ENCODE assay signal across 35 cellular contexts in the genomic region with DNA sequence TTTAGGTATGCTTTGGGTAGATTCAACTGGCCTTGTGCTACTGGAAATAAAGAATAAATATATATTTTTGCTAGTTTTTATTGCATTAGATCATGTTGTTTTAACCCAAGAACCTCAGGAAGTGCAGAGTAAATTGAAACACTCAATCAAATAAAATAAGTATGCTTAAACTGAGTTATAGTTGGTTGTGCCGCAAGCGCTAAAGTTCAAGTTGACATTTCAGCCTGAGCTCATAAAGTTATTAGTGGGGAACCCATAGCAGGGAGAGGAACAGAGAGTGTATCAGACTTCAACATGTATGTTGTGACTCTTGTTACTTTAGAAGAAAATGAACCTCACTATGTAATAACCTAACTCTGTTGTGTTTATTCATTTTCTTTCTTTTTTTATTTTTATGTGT.
"Had no signal": no experiment of that assay in that cellular context is flagged by ENCODE, and none has a peak within 500 bp of the region (broad histone marks: within the 10 kb centered on the region; RNA-seq: fewer than 3 reads in every experiment).

No MANE protein-coding gene starts in this region.

- H3K4me3 ChIP-seq: MG63 had no signal

- H3K27me3 ChIP-seq: MG63 had no signal

- DNase-seq: Karpas-422, Kasumi-1, MG63, MM.1S, MV-4-11, NCI-H1048, NCI-H1092, NCI-H1092 treated with DMSO at 0.1 percent for 48 hours, NCI-H1105, NCI-H1105 treated with DMSO at 0.1 percent for 48 hours, NCI-H1417, NCI-H1417 treated with DMSO at 0.1 percent for 48 hours, NCI-H1436, NCI-H1436 treated with DMSO at 0.1 percent for 48 hours, NCI-H146, NCI-H1694, NCI-H1694 treated with DMSO at 0.1 percent for 48 hours, NCI-H187, NCI-H187 treated with DMSO at 0.1 percent for 48 hours, NCI-H1930, NCI-H2029, NCI-H2029 treated with DMSO at 0.1 percent for 48 hours, NCI-H2081, NCI-H2081 treated with DMSO at 0.1 percent for 48 hours, NCI-H2107, NCI-H2171, NCI-H2171 treated with DMSO at 0.1 percent for 48 hours, NCI-H2227 treated with DMSO at 0.1 percent for 48 hours, NCI-H226, NCI-H345, NCI-H446, NCI-H446 treated with DMSO at 0.1 percent for 48 hours, NCI-H510A, NCI-H510A treated with DMSO at 0.1 percent for 48 hours, NCI-H524 had no signal

- H3K36me3 ChIP-seq: MG63 had no signal
